ENCODE assay signal across 11 cellular contexts in genomic region chr15:39629376-39629775, GRCh38. TPM values are rescaled to one million over a fixed set of nuclear protein-coding genes. Genes with fewer than 3 reads are reported as not detected.
DNase-seq lines count a peak whose midpoint lies in the region; ATAC-seq and TF ChIP-seq lines count a peak whose summit lies in the region.
"Had no signal": no experiment of that assay in that cellular context is flagged by ENCODE, and none has a peak within 500 bp of the region (broad histone marks: within the 10 kb centered on the region; RNA-seq: fewer than 3 reads in every experiment).

No MANE protein-coding gene starts in this region.

- peak overlapping the region; percentile 74 for H3K27ac Mint-ChIP-seq in activated naive CD8-positive, alpha-beta T cell

- no peaks in the 10 kb centered on the region for H3K27me3 Mint-ChIP-seq in activated naive CD8-positive, alpha-beta T cell

- H3K36me3 Mint-ChIP-seq in activated naive CD8-positive, alpha-beta T cell: peaks cover 5% of the 10 kb centered on the region

- no peak overlapping the region for H3K9ac ChIP-seq in rectal smooth muscle tissue (ENCODE audit: low read length)

- H3K4me1 ChIP-seq in SJSA1 (replicated peaks): peaks cover 39% of the 10 kb centered on the region
- peaks cover 6% of the 10 kb centered on the region for H3K4me1 ChIP-seq in rectal smooth muscle tissue (ENCODE audit: control insufficient read depth, insufficient read depth, low read length)

- no peak for TF ChIP-seq CTCF in C4-2B (conservative IDR thresholded peaks at IDR 0.05)

- ATAC-seq in GM19467 (IDR thresholded peaks at IDR 0.05; ENCODE audit: unreplicated experiment): no peak

- H3K4me3 Mint-ChIP-seq in activated naive CD8-positive, alpha-beta T cell: no peak overlapping the region
- H3K4me3 Mint-ChIP-seq: neural crest cell had no signal

- H3K27me3 ChIP-seq in SJSA1 (replicated peaks) (no peaks in the 10 kb centered on the region), rectal smooth muscle tissue (ENCODE audit: control insufficient read depth, insufficient read depth, low read length) (no peaks in the 10 kb centered on the region)
- H3K27me3 ChIP-seq: adrenal gland had no signal

- H3K36me3 ChIP-seq in SJSA1 (no peaks in the 10 kb centered on the region), rectal smooth muscle tissue (ENCODE audit: control insufficient read depth, insufficient read depth, low read length) (no peaks in the 10 kb centered on the region)
- H3K36me3 ChIP-seq: adrenal gland had no signal

- H3K9me3 Mint-ChIP-seq in activated naive CD8-positive, alpha-beta T cell (ENCODE audit: low read depth): no peaks in the 10 kb centered on the region
- H3K9me3 Mint-ChIP-seq: neural crest cell had no signal

- no peaks in the 10 kb centered on the region; the same call in 1 of the 2 replicates for H3K9me3 ChIP-seq in SJSA1 (replicated peaks)
- H3K9me3 ChIP-seq: adrenal gland had no signal

- peak in 1 of 2 experiments; percentile 18 for DNase-seq in SJSA1 (ENCODE audit: low read depth in 1 of 2, low spot score in 2 of 2)
- no peak for DNase-seq in NCI-H748 treated with DMSO at 0.1 percent for 48 hours (lab: John Stamatoyannopoulos, UW)
- DNase-seq in NCI-H2029 treated with DMSO at 0.1 percent for 48 hours (lab: John Stamatoyannopoulos, UW): no peak
- DNase-seq in Kasumi-1 (lab: John Stamatoyannopoulos, UW): no peak
- DNase-seq: adrenal gland, GF-D8 had no signal

- H3K27ac ChIP-seq in C4-2B (peak overlapping the region; percentile 64), SJSA1 (peak overlapping the region; percentile 21; the same call in 1 of the 2 replicates), rectal smooth muscle tissue (ENCODE audit: low read depth, low read length) (peak overlapping the region; percentile 11)
- H3K27ac ChIP-seq: adrenal gland had no signal

- peaks cover 67% of the 10 kb centered on the region for H3K4me1 Mint-ChIP-seq in activated naive CD8-positive, alpha-beta T cell (ENCODE audit: low read depth)
- H3K4me1 Mint-ChIP-seq: neural crest cell had no signal

- H3K4me3 ChIP-seq in SJSA1 (no peak overlapping the region), rectal smooth muscle tissue (ENCODE audit: low read length) (no peak overlapping the region)
- H3K4me3 ChIP-seq: adrenal gland had no signal

RNA-seq across cellular contexts. Expression of gene THBS1, which starts 48.5 kb away (rescaled TPM):
- total RNA-seq in SJSA1 (2014; rRNA removed; shearing (Covaris generic)): 332 and 499 TPM in 2 replicates

Comparison
In these comparisons a context has a peak if more than half of its experiments do, and no peak if none do; other contexts are left out.
1. H3K27ac ChIP-seq: peak in every context shown above with its lines; median percentile 64 in C4-2B; 21 in SJSA1; 11 in rectal smooth muscle tissue.